ENCODE assay signal across 8 cellular contexts in genomic region chr6:75230484-75231325, GRCh38. TPM values are rescaled to one million over a fixed set of nuclear protein-coding genes. Genes with fewer than 3 reads are reported as not detected.
DNase-seq lines count a peak whose midpoint lies in the region; ATAC-seq, FAIRE-seq and TF ChIP-seq lines count a peak whose summit lies in the region.

No MANE protein-coding gene starts in this region.

- BruUV-seq in GM12878 (replicated peaks; lab: Mats Ljungman, UMichigan), result no TSS peak

- ATAC-seq in GM12878, result peak; percentile 46; the same call in 2 of the 3 replicates
- ATAC-seq in GM21786 (IDR thresholded peaks at IDR 0.05; ENCODE audit: unreplicated experiment), result no peak
- ATAC-seq in GM18502 (IDR thresholded peaks at IDR 0.05; ENCODE audit: poor library complexity, unreplicated experiment), result no peak
- ATAC-seq in GM18870 (IDR thresholded peaks at IDR 0.05; ENCODE audit: unreplicated experiment), result no peak

- H3K9me2 ChIP-seq in DOHH2 (replicated peaks; ENCODE audit: control insufficient read depth, low read length), result no peaks in the 10 kb centered on the region

- SMC1A ChIA-PET in GM12878 (lab: Charles Lee; ENCODE audit: uncharacterized antibody, unreplicated experiment), result interaction anchor here (0.7 to 1.2 kb wide), 4 partner anchors 10 to 1482 kb away, joined by 3 to 4 read pairs (median 3); no protein-coding TSS in a partner anchor

- H2AFZ ChIP-seq in GM12878 (ENCODE audit: control insufficient read depth, low read depth, low read length), result no peak overlapping the region

- no peak for TF ChIP-seq POLR2A in GM12878 (IDR thresholded peaks at IDR 0.05; ENCODE audit: low read depth, low read length)

- H3K79me2 ChIP-seq in DOHH2 (ENCODE audit: control insufficient read depth, low read length), result no peaks in the 10 kb centered on the region
- H3K79me2 ChIP-seq in GM12878 (ENCODE audit: control insufficient read depth, insufficient read depth, low read length), result no peaks in the 10 kb centered on the region

- peaks cover 7% of the 10 kb centered on the region for H3F3A ChIP-seq in DOHH2 (ENCODE audit: control insufficient read depth, insufficient read depth)

- H4K20me1 ChIP-seq in DOHH2 (ENCODE audit: control insufficient read depth, insufficient read depth, low read depth, low read length), result no peaks in the 10 kb centered on the region
- H4K20me1 ChIP-seq in GM12878 (ENCODE audit: control insufficient read depth, insufficient read depth), result no peaks in the 10 kb centered on the region

- TF ChIP-seq RAD21 in GM12878 (IDR thresholded peaks at IDR 0.05; ENCODE audit: insufficient read depth, low read depth, low read length), result peak; percentile 56; the same call in 1 of the 2 replicates

- no peaks in the 10 kb centered on the region for H3K36me3 ChIP-seq in DOHH2 (ENCODE audit: control insufficient read depth, low read length)
- H3K36me3 ChIP-seq in GM12878 (ENCODE audit: control insufficient read depth in 2 of 2, insufficient read depth in 2 of 2, low read length in 1 of 2), result no peaks in the 10 kb centered on the region

- H3K4me1 ChIP-seq in DOHH2 (ENCODE audit: control insufficient read depth, low read length), result peaks cover 7% of the 10 kb centered on the region; the same call in 1 of the 2 replicates
- no peaks in the 10 kb centered on the region for H3K4me1 ChIP-seq in GM12878 (ENCODE audit: control insufficient read depth, insufficient read depth, low read length)

- RAD21 ChIA-PET in GM12878 (lab: Charles Lee; ENCODE audit: unreplicated experiment), result no interaction called here

- TF ChIP-seq EP300 in GM12878 (IDR thresholded peaks at IDR 0.05; ENCODE audit: borderline replicate concordance in 1 of 2, control insufficient read depth in 1 of 2, low read depth in 2 of 2, low read length in 2 of 2), result no peak

- H3K4me2 ChIP-seq in DOHH2 (ENCODE audit: low read length), result no peak overlapping the region
- no peak overlapping the region for H3K4me2 ChIP-seq in GM12878 (ENCODE audit: control insufficient read depth, insufficient read depth)

- H3K27me3 ChIP-seq in DOHH2 (ENCODE audit: control insufficient read depth, low read length), result no peaks in the 10 kb centered on the region
- no peaks in the 10 kb centered on the region for H3K27me3 ChIP-seq in GM12878 (replicated peaks in 1 of 2; ENCODE audit: control insufficient read depth in 2 of 2, insufficient read depth in 2 of 2, low read length in 1 of 2)

- TF ChIP-seq CTCF in DOHH2 (IDR thresholded peaks at IDR 0.05; ENCODE audit: low read depth, low read length, poor library complexity, severe bottlenecking) (peak; percentile 40), LNCaP clone FGC (IDR thresholded peaks at IDR 0.05; ENCODE audit: control insufficient read depth, extremely low read depth, insufficient read depth) (peak; percentile 74), GM12878 (IDR thresholded peaks at IDR 0.05 in 2 of 3, conservative IDR thresholded peaks at IDR 0.05 in 1 of 3; ENCODE audit: control insufficient read depth in 2 of 3, extremely low read depth in 1 of 3, insufficient read depth in 1 of 3, low read depth in 3 of 3, low read length in 3 of 3) (peak; percentile 41 to 47 (median 45); a peak in 5 of 6 replicates)

- H3K4me3 ChIP-seq in DOHH2 (ENCODE audit: low read length) (no peak overlapping the region), LNCaP clone FGC (ENCODE audit: low read depth, low read length) (no peak overlapping the region), GM12878 (no peak overlapping the region)

- CTCF ChIA-PET in GM12878 (lab: Yijun Ruan, JAX), result interaction anchor here (1.0 to 1.2 kb wide), 3 partner anchors 10 to 22 kb away, joined by 4 to 7 read pairs (median 4); no protein-coding TSS in a partner anchor

- in situ Hi-C loops in GM12878 (cut with MboI), result loop anchor here (25.0 kb wide), 1 partner anchor 1793 kb away; no protein-coding TSS in a partner anchor

- H3K9me3 ChIP-seq in DOHH2 (ENCODE audit: control insufficient read depth, insufficient read depth, low read length), result no peaks in the 10 kb centered on the region
- H3K9me3 ChIP-seq in GM12878 (replicated peaks; ENCODE audit: control insufficient read depth, insufficient read depth, low read length), result no peaks in the 10 kb centered on the region

- H3K27ac ChIP-seq in DOHH2 (ENCODE audit: low read depth, low read length) (no peak overlapping the region), GM12878 (ENCODE audit: control insufficient read depth, insufficient read depth) (no peak overlapping the region)

- intact Hi-C loops in GM12878 (cut with micrococcal nuclease; ENCODE audit: unreplicated experiment) (no loop called here), posterior cingulate gyrus (cut with DNase I) (no loop called here)

- no peak for FAIRE-seq in GM12878 (lab: Jason Lieb, UNC)

- H3K9ac ChIP-seq in GM12878 (ENCODE audit: control insufficient read depth, insufficient read depth, low read length), result no peak overlapping the region

- 62% methylated on average over 10 of the region's 10 CpGs for WGBS in GM12878 (ENCODE audit: insufficient coverage, insufficient replicate concordance, low lambda C conversion rate, missing lambda C conversion rate)

- DNase-seq in LNCaP clone FGC (ENCODE audit: low read depth) (no peak), GM12878 (ENCODE audit: low read depth, low spot score) (no peak), kidney glomerular epithelial cell (lab: John Stamatoyannopoulos, UW) (peak; percentile 11), posterior cingulate gyrus (no peak)

- POLR2A ChIA-PET in GM12878 (lab: Charles Lee), result interaction anchor here (1.3 kb wide), 1 partner anchor 10 kb away, joined by 4 read pairs; no protein-coding TSS in a partner anchor

RNA-seq across cellular contexts. Expression of gene COX7A2, which starts 12.9 kb away (rescaled TPM):
- 16.2 and 17.4 TPM in 2 replicates for total RNA-seq in GM12878 (2013; cell fraction: nucleolus; rRNA removed)
- total RNA-seq in GM12878 (2014; rRNA removed) (199 and 239 TPM in 2 replicates), GM12878 (2014; rRNA removed; fragmentation: Illumina TruSeq; extraction: Trizol) (417 and 432 TPM in 2 replicates), GM12878 (2021) (384 and 403 TPM in 2 replicates)
- 436 TPM for polyA plus RNA-seq in GM12878 (2011; ENCODE audit: low read depth)
- polyA plus RNA-seq in GM12878 (2011; rRNA removed) (552 and 633 TPM in 2 replicates), GM12878 (2014; fragmentation: Illumina TruSeq; extraction: Trizol) (520 and 635 TPM in 2 replicates), GM12878 (2014; fragmentation: Nextera tagmentation; extraction: Ambion mirVana) (1,000 to 10,000 TPM; 1,615 to 1,834 TPM), GM12878 (2014; rRNA removed) (238 and 276 TPM in 2 replicates), GM12878 (2016; fragmentation: Nextera tagmentation; extraction: Ambion mirVana) (1,000 to 10,000 TPM in 1 of 2 experiments, 100 to 1,000 TPM in 1; 984 to 1,077 TPM)
- polyA plus RNA-seq in GM12878 (2011; cell fraction: cytosol; rRNA removed), result 192 and 230 TPM in 2 replicates
- polyA plus RNA-seq in GM12878 (2011; cell fraction: nucleus; rRNA removed), result 111 and 240 TPM in 2 replicates
- 254 and 400 TPM in 2 replicates for polyA plus RNA-seq in GM12878 (2012)
- 38.3 and 42.0 TPM in 2 replicates for polyA minus RNA-seq in GM12878 (2011; rRNA and poly(A)+ RNA removed)
- 19.9 and 26.2 TPM in 2 replicates for polyA minus RNA-seq in GM12878 (2011; cell fraction: cytosol; rRNA and poly(A)+ RNA removed)
- 15.3 and 17.0 TPM in 2 replicates for polyA minus RNA-seq in GM12878 (2011; cell fraction: nucleus; rRNA and poly(A)+ RNA removed)

RNA-seq across cellular contexts. Expression of gene COL12A1, which starts 24.9 kb away (rescaled TPM):
- 0.29 TPM in 1 of 2 replicates, not detected in the other for total RNA-seq in GM12878 (2013; cell fraction: nucleolus; rRNA removed)
- total RNA-seq in GM12878 (2014; rRNA removed) (under 0.01 TPM in 1 of 2 replicates, not detected in the other), GM12878 (2014; rRNA removed; fragmentation: Illumina TruSeq; extraction: Trizol) (not detected in 2 replicates), GM12878 (2021) (0.29 and 0.69 TPM in 2 replicates)
- not detected for polyA plus RNA-seq in GM12878 (2011; ENCODE audit: low read depth)
- polyA plus RNA-seq in GM12878 (2011; rRNA removed) (0.03 TPM in 1 of 2 replicates, not detected in the other), GM12878 (2014; fragmentation: Illumina TruSeq; extraction: Trizol) (under 0.01 TPM in 1 of 2 replicates, not detected in the other), GM12878 (2014; fragmentation: Nextera tagmentation; extraction: Ambion mirVana) (not detected), GM12878 (2014; rRNA removed) (not detected in 2 replicates), GM12878 (2016; fragmentation: Nextera tagmentation; extraction: Ambion mirVana) (under 1 TPM; 0.04 to 0.17 TPM)
- polyA plus RNA-seq in GM12878 (2011; cell fraction: cytosol; rRNA removed), result 0.02 TPM in 1 of 2 replicates, not detected in the other
- not detected in 2 replicates for polyA plus RNA-seq in GM12878 (2011; cell fraction: nucleus; rRNA removed)
- not detected in 2 replicates for polyA plus RNA-seq in GM12878 (2012)
- polyA minus RNA-seq in GM12878 (2011; rRNA and poly(A)+ RNA removed), result not detected in 2 replicates
- polyA minus RNA-seq in GM12878 (2011; cell fraction: cytosol; rRNA and poly(A)+ RNA removed), result 3.3 and 3.6 TPM in 2 replicates
- 0.12 and 0.86 TPM in 2 replicates for polyA minus RNA-seq in GM12878 (2011; cell fraction: nucleus; rRNA and poly(A)+ RNA removed)

RNA-seq across cellular contexts. Expression of gene TMEM30A, which starts 53.9 kb away (rescaled TPM):
- total RNA-seq in GM12878 (2013; cell fraction: nucleolus; rRNA removed), result 169 and 195 TPM in 2 replicates
- 39.0 and 48.1 TPM in 2 replicates for total RNA-seq in GM12878 (2014; rRNA removed)
- total RNA-seq in GM12878 (2014; rRNA removed; fragmentation: Illumina TruSeq; extraction: Trizol), result 47.6 and 48.1 TPM in 2 replicates
- total RNA-seq in GM12878 (2021), result 58.0 and 62.8 TPM in 2 replicates
- polyA plus RNA-seq in GM12878 (2011; ENCODE audit: low read depth), result 23.3 TPM
- polyA plus RNA-seq in GM12878 (2011; rRNA removed), result 43.9 and 69.5 TPM in 2 replicates
- 12.7 and 18.6 TPM in 2 replicates for polyA plus RNA-seq in GM12878 (2011; cell fraction: cytosol; rRNA removed)
- 22.6 and 29.9 TPM in 2 replicates for polyA plus RNA-seq in GM12878 (2011; cell fraction: nucleus; rRNA removed)
- polyA plus RNA-seq in GM12878 (2012), result 43.0 and 53.2 TPM in 2 replicates
- polyA plus RNA-seq in GM12878 (2014; fragmentation: Illumina TruSeq; extraction: Trizol), result 42.6 and 55.6 TPM in 2 replicates
- polyA plus RNA-seq in GM12878 (2014; fragmentation: Nextera tagmentation; extraction: Ambion mirVana), result 10 to 100 TPM; 11.9 to 23.1 TPM
- polyA plus RNA-seq in GM12878 (2014; rRNA removed), result 24.3 and 28.3 TPM in 2 replicates
- 10 to 100 TPM; 54.4 to 61.6 TPM for polyA plus RNA-seq in GM12878 (2016; fragmentation: Nextera tagmentation; extraction: Ambion mirVana)
- polyA minus RNA-seq in GM12878 (2011; rRNA and poly(A)+ RNA removed), result 24.1 and 62.2 TPM in 2 replicates
- polyA minus RNA-seq in GM12878 (2011; cell fraction: cytosol; rRNA and poly(A)+ RNA removed), result 12.4 and 20.5 TPM in 2 replicates
- polyA minus RNA-seq in GM12878 (2011; cell fraction: nucleus; rRNA and poly(A)+ RNA removed), result 16.3 and 21.0 TPM in 2 replicates
